1 cellular context compared by ENCODE assay signal in genomic region chr12:121334513-121335343, GRCh38.
TF ChIP-seq lines count a peak whose summit lies in the region.

No MANE protein-coding gene starts in this region.

TF ChIP-seq in K562, 482 proteins besides CTCF, POLR2A, EP300 and RAD21:
- TF ChIP-seq HMBOX1 (IDR thresholded peaks at IDR 0.05) (peak; percentile 28; the same call in 1 of the 2 replicates), FOXK2 (conservative IDR thresholded peaks at IDR 0.05 in 1 of 2, IDR thresholded peaks at IDR 0.05 in 1 of 2; ENCODE audit: low read depth in 2 of 2) (0 out of 4 replicates have a peak, but pooled peaks of 1 of the 2 experiments have one; percentile 13), ZNF24 (IDR thresholded peaks at IDR 0.05) (peak; percentile 70; the same call in 1 of the 2 replicates), ZZZ3 (IDR thresholded peaks at IDR 0.05) (peak; percentile 57; the same call in 1 of the 2 replicates), NFIC (IDR thresholded peaks at IDR 0.05) (0 out of 2 replicates have a peak, but pooled peaks have one; percentile 16), DMBX1 (CRISPR knock-in tag; IDR thresholded peaks at IDR 0.05; ENCODE audit: borderline replicate concordance) (no peak), ZBTB11 (CRISPR knock-in tag; IDR thresholded peaks at IDR 0.05) (no peak), SMC3 (conservative IDR thresholded peaks at IDR 0.05; ENCODE audit: insufficient read depth, low read depth, low read length) (peak; percentile 61; the same call in 1 of the 2 replicates)
